Comparison of ENCODE assay signal across 24 cellular contexts in genomic region chr12:80201908-80202307, GRCh38.
"Had no signal": no experiment of that assay in that cellular context is flagged by ENCODE, and none has a peak within 500 bp of the region (broad histone marks: within the 10 kb centered on the region; RNA-seq: fewer than 3 reads in every experiment).

No MANE protein-coding gene starts in this region.

- DNase-seq: natural killer cell; occipital lobe; ovary; posterior cingulate gyrus; psoas muscle; right lobe of liver; sigmoid colon; small intestine; stimulated activated CD4-positive, alpha-beta T cell treated with anti-CD3 and anti-CD28 coated beads, Interleukin-15, amount 100 ng/mL, for 24 hours; stimulated activated CD4-positive, alpha-beta T cell treated with anti-CD3 and anti-CD28 coated beads, Interleukin-2, amount 100 ng/mL, for 24 hours; stimulated activated CD4-positive, alpha-beta T cell treated with anti-CD3 and anti-CD28 coated beads, Interleukin-2, amount 100 ng/mL, for 48 hours; stimulated activated CD4-positive, alpha-beta T cell treated with anti-CD3 and anti-CD28 coated beads, Interleukin-4, amount 100 ng/mL, for 24 hours; stimulated activated naive B cell treated with anti-CD40 and anti-IgM and Interleukin-4, amounts not matched to agents 10 μg/mL and 1 μg/mL and 100 μg/mL, for 72 hours; stimulated activated naive CD4-positive, alpha-beta T cell treated with Interleukin-2 at 50 U/mL for 16 hours; stomach; thyroid gland; trophoblast cell had no signal

- H3K36me3 ChIP-seq: neural progenitor cell, ovary, right lobe of liver, sigmoid colon, stomach, thoracic aorta, thyroid gland, tibial nerve, upper lobe of left lung, vagina had no signal

- H3K9me3 ChIP-seq: ovary, psoas muscle, right lobe of liver, sigmoid colon, stomach, thoracic aorta, thyroid gland, tibial nerve, upper lobe of left lung, vagina had no signal

- ATAC-seq: natural killer cell; psoas muscle; right lobe of liver; stimulated activated effector memory CD8-positive, alpha-beta T cell treated with anti-CD3 and anti-CD28 coated beads, Interleukin-12 subunit alpha, Interleukin-12 subunit beta, amount 100 ng/mL, for 72 hours; stimulated activated naive B cell treated with anti-CD40 and anti-IgM and Interleukin-4, amounts not matched to agents 10 μg/mL and 1 μg/mL and 100 μg/mL, for 72 hours had no signal

- H3K27ac ChIP-seq: neural progenitor cell, ovary, parathyroid adenoma, psoas muscle, right lobe of liver, sigmoid colon, stomach, thoracic aorta, thyroid gland, tibial nerve, upper lobe of left lung, vagina had no signal

- H3K4me3 ChIP-seq: neural progenitor cell, ovary, psoas muscle, right lobe of liver, sigmoid colon, stomach, thoracic aorta, thyroid gland, tibial nerve, upper lobe of left lung, vagina had no signal

- H3K4me1 ChIP-seq: neural progenitor cell, parathyroid adenoma, psoas muscle, right lobe of liver, stomach, thyroid gland, tibial nerve, upper lobe of left lung, vagina had no signal

- H3K27me3 ChIP-seq: neural progenitor cell, ovary, right lobe of liver, sigmoid colon, stomach, thyroid gland, tibial nerve, upper lobe of left lung, vagina had no signal
